Comparison of ENCODE assay signal across 8 cellular contexts in the genomic region with DNA sequence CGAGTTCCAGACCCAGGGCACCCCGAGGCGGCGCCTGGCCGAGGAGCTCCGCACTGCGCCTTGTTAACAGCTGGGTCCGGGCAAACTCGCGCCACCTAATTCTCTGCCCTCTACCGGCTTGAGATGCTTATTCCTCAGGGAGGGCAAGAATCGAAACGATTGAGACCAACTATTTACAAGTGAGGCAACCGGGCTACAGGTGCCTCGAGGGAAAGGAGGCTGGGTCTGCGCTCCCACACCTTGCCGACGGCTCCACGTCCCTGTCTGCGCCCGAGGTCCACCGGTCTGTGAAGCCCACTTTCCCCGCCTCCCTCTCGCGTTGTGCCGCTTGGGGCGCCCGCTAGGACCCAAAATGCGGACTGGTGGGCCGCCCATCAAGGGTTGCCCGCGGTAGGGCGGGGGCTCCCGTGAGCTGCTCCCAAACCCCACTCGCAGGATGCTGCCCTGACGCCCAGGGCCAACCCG. TPM values are rescaled to one million over a fixed set of nuclear protein-coding genes. Genes with fewer than 3 reads are reported as not detected.
DNase-seq lines count a peak whose midpoint lies in the region; ATAC-seq and TF ChIP-seq lines count a peak whose summit lies in the region.

No MANE protein-coding gene starts in this region.

- H3K27ac ChIP-seq in SJSA1 (peak overlapping the region; percentile 26; the same call in 1 of the 2 replicates), heart right ventricle (peak overlapping the region; percentile 71 to 94 (median 89)), urinary bladder (ENCODE audit: low read depth) (peak overlapping the region; percentile 77)

- peak overlapping the region; percentile 79 for H3K4me3 ChIP-seq in SJSA1
- H3K4me3 ChIP-seq in heart right ventricle: peak overlapping the region; percentile 73 to 99 (median 88)
- H3K4me3 ChIP-seq in urinary bladder (ENCODE audit: low read depth, low read length): peak overlapping the region; percentile 86

- H3K27me3 ChIP-seq in SJSA1 (replicated peaks) (no peaks in the 10 kb centered on the region), heart right ventricle (no peaks in the 10 kb centered on the region)

- ATAC-seq in GM19395 (IDR thresholded peaks at IDR 0.05; ENCODE audit: unreplicated experiment): peak; percentile 67
- peak; percentile 24 for ATAC-seq in HG03469 (IDR thresholded peaks at IDR 0.05; ENCODE audit: unreplicated experiment)
- ATAC-seq in activated naive CD4-positive, alpha-beta T cell treated with anti-CD3 and anti-CD28 coated beads, Interleukin-2, amount 50 U/mL, for 72 hours: peak; percentile 52 to 59
- ATAC-seq in heart right ventricle: peak; percentile 38 to 77 (median 54)

- H3K4me1 ChIP-seq in SJSA1 (replicated peaks) (peaks cover 36% of the 10 kb centered on the region), heart right ventricle (peaks cover 3 to 46% (median 33%) of the 10 kb centered on the region in 9 donors), urinary bladder (ENCODE audit: insufficient read depth) (no peaks in the 10 kb centered on the region)

- H3K27ac Mint-ChIP-seq in activated naive CD4-positive, alpha-beta T cell treated with anti-CD3 and anti-CD28 coated beads, Interleukin-2, amount 50 U/mL, for 72 hours: peak overlapping the region; percentile 65 to 86

- WGBS in heart right ventricle, 2 donors: 0 to 1% methylated on average over 37 of the region's 37 CpGs
- 1% methylated on average over 37 of the region's 37 CpGs for WGBS in urinary bladder

- peaks cover 6 to 14% of the 10 kb centered on the region in 2 donors for H3K36me3 Mint-ChIP-seq in activated naive CD4-positive, alpha-beta T cell treated with anti-CD3 and anti-CD28 coated beads, Interleukin-2, amount 50 U/mL, for 72 hours

- intact Hi-C loops in heart right ventricle (cut with DNase I): no loop called here
- intact Hi-C loops in posterior vena cava (cut with DNase I): loop anchor here in 1 of 2 donors (10.0 kb wide), 1 partner anchor 136 kb away; no protein-coding TSS in a partner anchor

- H3K36me3 ChIP-seq in SJSA1 (peaks cover 21% of the 10 kb centered on the region), heart right ventricle (peaks cover 0 to 17% (median 0%) of the 10 kb centered on the region in 9 donors), urinary bladder (ENCODE audit: insufficient read depth) (no peaks in the 10 kb centered on the region)

- H3K9me3 ChIP-seq in SJSA1 (replicated peaks) (no peaks in the 10 kb centered on the region; the same call in 1 of the 2 replicates), heart right ventricle (no peaks in the 10 kb centered on the region)

- DNase-seq in COLO668 (lab: John Stamatoyannopoulos, UW; ENCODE audit: unreplicated experiment) (peak; percentile 55), SJSA1 (ENCODE audit: low read depth in 1 of 2, low spot score in 2 of 2) (peak in 1 of 2 experiments; percentile 71), heart right ventricle (peak; percentile 42 to 52), posterior vena cava (ENCODE audit: low spot score) (peak; percentile 88)
- DNase-seq in activated naive CD4-positive, alpha-beta T cell treated with anti-CD3 and anti-CD28 coated beads, Interleukin-2, amount 50 U/mL, for 72 hours (ENCODE audit: low spot score in 2 of 2): peak; percentile 51 to 65

- H3K9me3 Mint-ChIP-seq in activated naive CD4-positive, alpha-beta T cell treated with anti-CD3 and anti-CD28 coated beads, Interleukin-2, amount 50 U/mL, for 72 hours: no peaks in the 10 kb centered on the region

- TF ChIP-seq CTCF in heart right ventricle (IDR thresholded peaks at IDR 0.05): peak in 4 of 9 donors; percentile 16 to 40 (median 31)

RNA-seq across cellular contexts. Expression of a gene that starts 0.5 kb away (rescaled TPM):
- 79.8 and 103 TPM in 2 replicates for total RNA-seq in SJSA1 (2014; rRNA removed; shearing (Covaris generic))
- total RNA-seq in activated naive CD4-positive, alpha-beta T cell treated with anti-CD3 and anti-CD28 coated beads, Interleukin-2, amount 50 U/mL, for 72 hours: 100 to 1,000 TPM; 104 to 144 TPM
- total RNA-seq in heart right ventricle (100 to 1,000 TPM; 128 to 231 (median 181) TPM), posterior vena cava (10 to 100 TPM; 53.7 to 67.0 TPM), urinary bladder (41.7 TPM)
- polyA plus RNA-seq in heart right ventricle (100 to 1,000 TPM in 1 of 2 donors, 10 to 100 TPM in 1; 96.6 to 317 TPM), urinary bladder (109 TPM)

Comparison
In these comparisons a context has a peak if more than half of its experiments do, and no peak if none do; other contexts are left out.
1. H3K27ac ChIP-seq: peak in every context shown above with its lines; median percentile 89 in heart right ventricle; 77 in urinary bladder; 26 in SJSA1.